10 cellular contexts compared by ENCODE assay signal in genomic region chr22:48686694-48687302, GRCh38.
"Had no signal": no experiment of that assay in that cellular context is flagged by ENCODE, and none has a peak within 500 bp of the region (broad histone marks: within the 10 kb centered on the region; RNA-seq: fewer than 3 reads in every experiment).

No MANE protein-coding gene starts in this region.

- H2AFZ ChIP-seq: GM23248 had no signal

- H3K4me2 ChIP-seq: KMS-11 had no signal

- DNase-seq: GM23248, GOT3, H9, HCEC 1CT, HFFc6, KBM-7 had no signal

- H3K4me1 Mint-ChIP-seq: IgD-negative memory B cell had no signal

- FAIRE-seq: H54 had no signal

- H3K9ac ChIP-seq: GM23248, KMS-11 had no signal

- H3K27me3 Mint-ChIP-seq: IgD-negative memory B cell had no signal

- H3K27ac ChIP-seq: GM23248, HL-60, KMS-11 had no signal

- H3K27ac Mint-ChIP-seq: H9, HFFc6, IgD-negative memory B cell had no signal

- H3K36me3 Mint-ChIP-seq: IgD-negative memory B cell had no signal

- H3K4me3 Mint-ChIP-seq: H9, HFFc6, IgD-negative memory B cell had no signal

- H3K4me3 ChIP-seq: GM23248 had no signal
